7 cellular contexts compared by ENCODE assay signal in genomic region chr6:54932622-54933021, GRCh38.
"Had no signal": no experiment of that assay in that cellular context is flagged by ENCODE, and none has a peak within 500 bp of the region (broad histone marks: within the 10 kb centered on the region; RNA-seq: fewer than 3 reads in every experiment).

No MANE protein-coding gene starts in this region.

- FAIRE-seq: G401.6, GM12891, GM12892, GM18507, GM19239 had no signal

- DNase-seq: GDM1, GF-D8 had no signal
